In genomic region chr20:24257171-24257570, GRCh38 we compare ENCODE assay signal across 25 cellular contexts.
"Had no signal": no experiment of that assay in that cellular context is flagged by ENCODE, and none has a peak within 500 bp of the region (broad histone marks: within the 10 kb centered on the region; RNA-seq: fewer than 3 reads in every experiment).

No MANE protein-coding gene starts in this region.

- H3K36me3 ChIP-seq: colonic mucosa, gastrocnemius medialis, neural progenitor cell, right lobe of liver, stomach, thoracic aorta, tibial nerve, upper lobe of left lung had no signal

- H3K27ac ChIP-seq: colonic mucosa, epithelial cell of prostate, gastrocnemius medialis, neural progenitor cell, parathyroid adenoma, right lobe of liver, stomach, thoracic aorta, tibial nerve, upper lobe of left lung had no signal

- H3K9me3 ChIP-seq: colonic mucosa, gastrocnemius medialis, mucosa of descending colon, right lobe of liver, stomach, thoracic aorta, tibial nerve, upper lobe of left lung had no signal

- H3K4me3 ChIP-seq: colonic mucosa, gastrocnemius medialis, mucosa of descending colon, neural progenitor cell, right lobe of liver, stomach, thoracic aorta, tibial nerve, upper lobe of left lung had no signal

- DNase-seq: colonic mucosa; effector CD8-positive, alpha-beta T cell; endodermal cell; foreskin fibroblast; gastrocnemius medialis; head of caudate nucleus; kidney; mesenchymal stem cell; mucosa of descending colon; naive B cell; right lobe of liver; stimulated activated CD4-positive, alpha-beta T cell treated with anti-CD3 and anti-CD28 coated beads, Interleukin-2, amount 100 ng/mL, for 24 hours; stimulated activated CD4-positive, alpha-beta T cell treated with anti-CD3 and anti-CD28 coated beads, Interleukin-4, amount 100 ng/mL, for 24 hours; stimulated activated naive CD4-positive, alpha-beta T cell treated with Interleukin-2 at 50 U/mL for 16 hours; stomach; substantia nigra; upper lobe of left lung had no signal

- H3K27me3 ChIP-seq: colonic mucosa, gastrocnemius medialis, neural progenitor cell, right lobe of liver, stomach, tibial nerve, upper lobe of left lung had no signal

- H3K4me1 ChIP-seq: colonic mucosa, gastrocnemius medialis, neural progenitor cell, parathyroid adenoma, right lobe of liver, tibial nerve, upper lobe of left lung had no signal

- ATAC-seq: esophagus mucosa; gastrocnemius medialis; left lobe of liver; mucosa of descending colon; natural killer cell treated with Interleukin-12 subunit alpha and Interleukin-12 subunit beta and Interleukin-15 and Interleukin-18, amount 100 ng/mL, for 72 hours; right lobe of liver had no signal
